8 cellular contexts compared by ENCODE assay signal in genomic region chr11:71929491-71929890, GRCh38. TPM values are rescaled to one million over a fixed set of nuclear protein-coding genes. Genes with fewer than 3 reads are reported as not detected.
DNase-seq lines count a peak whose midpoint lies in the region; ATAC-seq and TF ChIP-seq lines count a peak whose summit lies in the region.

No MANE protein-coding gene starts in this region.

- peak overlapping the region; percentile 95 for H3K4me3 Mint-ChIP-seq in activated CD4-positive, alpha-beta memory T cell treated with anti-CD3 and anti-CD28 coated beads, Interleukin-2, amount 10 ng/mL, durations not matched to agents 7 days and 5 days

- peaks cover 57% of the 10 kb centered on the region for H3K4me1 Mint-ChIP-seq in activated CD4-positive, alpha-beta memory T cell treated with anti-CD3 and anti-CD28 coated beads, Interleukin-2, amount 10 ng/mL, durations not matched to agents 7 days and 5 days

- H3K4me1 ChIP-seq in spleen = peaks cover 18 to 75% (median 49%) of the 10 kb centered on the region in 6 donors

- CTCF ChIA-PET in activated CD4-positive, alpha-beta memory T cell treated with anti-CD3 and anti-CD28 coated beads, Interleukin-2, amount 10 ng/mL, durations not matched to agents 7 days and 5 days (lab: Charles Lee) = interaction anchor here (0.6 to 2.8 kb wide), 6 partner anchors 47 to 500 kb away, joined by 3 to 13 read pairs (median 4); partner anchors contain the start of gene IL18BP

- no peak for TF ChIP-seq CTCF in HFF-Myc (IDR thresholded peaks at IDR 0.05; ENCODE audit: low read depth, low read length, missing control alignments)
- TF ChIP-seq CTCF in spleen (IDR thresholded peaks at IDR 0.05 in 8 of 11, conservative IDR thresholded peaks at IDR 0.05 in 3 of 11) = no peak

- H3K27ac ChIP-seq in spleen = peak overlapping the region in 4 of 8 donors; percentile 90 to 96 (median 95)

- no peaks in the 10 kb centered on the region for H3K9me3 ChIP-seq in spleen

- no peaks in the 10 kb centered on the region for H3K9me3 Mint-ChIP-seq in activated CD4-positive, alpha-beta memory T cell treated with anti-CD3 and anti-CD28 coated beads, Interleukin-2, amount 10 ng/mL, durations not matched to agents 7 days and 5 days

- intact Hi-C loops in spleen (cut with DNase I; ENCODE audit: low total_unique reads) = no loop called here

- ATAC-seq in GM19395 (IDR thresholded peaks at IDR 0.05; ENCODE audit: unreplicated experiment) (no peak), GM18873 (IDR thresholded peaks at IDR 0.05; ENCODE audit: low FRiP score, unreplicated experiment) (no peak)

- POLR2A ChIA-PET in activated CD4-positive, alpha-beta memory T cell treated with anti-CD3 and anti-CD28 coated beads, Interleukin-2, amount 10 ng/mL, durations not matched to agents 7 days and 5 days (lab: Charles Lee) = interaction anchor here (0.8 to 3.6 kb wide), 13 partner anchors 8 to 182 kb away, joined by 3 to 47 read pairs (median 6); partner anchors contain the start of genes ANAPC15 and IL18BP

- 2 to 11% (median 9%) methylated on average over 6 of the region's 6 CpGs for WGBS in spleen, 5 donors

- H3K27me3 Mint-ChIP-seq in activated CD4-positive, alpha-beta memory T cell treated with anti-CD3 and anti-CD28 coated beads, Interleukin-2, amount 10 ng/mL, durations not matched to agents 7 days and 5 days = no peaks in the 10 kb centered on the region

- H3K36me3 ChIP-seq in spleen = peaks cover 0 to 17% (median 6%) of the 10 kb centered on the region in 6 donors

- no peak for TF ChIP-seq POLR2A in spleen (IDR thresholded peaks at IDR 0.05)

- DNase-seq in HFF-Myc (ENCODE audit: extremely low read depth, low read depth) = no peak
- DNase-seq in activated CD4-positive, alpha-beta memory T cell treated with anti-CD3 and anti-CD28 coated beads, Interleukin-2, amount 10 ng/mL, durations not matched to agents 7 days and 5 days = no peak
- DNase-seq in spleen = no peak
- DNase-seq in mucosa of gallbladder (ENCODE audit: low spot score) = no peak
- no peak for DNase-seq in NCI-H2029 (lab: John Stamatoyannopoulos, UW)

- H3K4me3 ChIP-seq in HFF-Myc (replicated peaks; ENCODE audit: low read depth, low read length) (peak overlapping the region; percentile 80), iPS-11a (ENCODE audit: low read depth, low read length) (peak overlapping the region; percentile 96), spleen (peak overlapping the region; percentile 76 to 96 (median 92))

- H3K27me3 ChIP-seq in spleen (replicated peaks in 1 of 7) = no peaks in the 10 kb centered on the region

- peaks cover 16% of the 10 kb centered on the region for H3K36me3 Mint-ChIP-seq in activated CD4-positive, alpha-beta memory T cell treated with anti-CD3 and anti-CD28 coated beads, Interleukin-2, amount 10 ng/mL, durations not matched to agents 7 days and 5 days (ENCODE audit: low read depth)

- peak overlapping the region; percentile 94 for H3K27ac Mint-ChIP-seq in activated CD4-positive, alpha-beta memory T cell treated with anti-CD3 and anti-CD28 coated beads, Interleukin-2, amount 10 ng/mL, durations not matched to agents 7 days and 5 days

RNA-seq across cellular contexts. Expression of gene RNF121, which starts 0.6 kb away (rescaled TPM):
- total RNA-seq in activated CD4-positive, alpha-beta memory T cell treated with anti-CD3 and anti-CD28 coated beads, Interleukin-2, amount 10 ng/mL, durations not matched to agents 7 days and 5 days = 10 to 100 TPM; 25.7 to 28.1 TPM
- total RNA-seq in spleen (10 to 100 TPM; 27.0 to 35.5 (median 29.9) TPM), mucosa of gallbladder (38.7 TPM)
- 10 to 100 TPM in 1 of 3 donors, 1 to 10 TPM in 2; 5.3 to 13.7 (median 6.5) TPM for polyA plus RNA-seq in spleen

RNA-seq across cellular contexts. Expression of gene XNDC1N, which starts 1.1 kb away (rescaled TPM):
- total RNA-seq in activated CD4-positive, alpha-beta memory T cell treated with anti-CD3 and anti-CD28 coated beads, Interleukin-2, amount 10 ng/mL, durations not matched to agents 7 days and 5 days = 10 to 100 TPM; 12.8 to 14.0 TPM
- total RNA-seq in spleen (10 to 100 TPM in 5 of 7 donors, 1 to 10 TPM in 2; 8.5 to 19.2 (median 15.3) TPM), mucosa of gallbladder (11.6 TPM)
- 1 to 10 TPM; 2.5 to 4.5 (median 3.9) TPM for polyA plus RNA-seq in spleen

RNA-seq across cellular contexts. Expression of gene DEFB131B, which starts 51.2 kb away (rescaled TPM):
- not detected for total RNA-seq in activated CD4-positive, alpha-beta memory T cell treated with anti-CD3 and anti-CD28 coated beads, Interleukin-2, amount 10 ng/mL, durations not matched to agents 7 days and 5 days
- total RNA-seq in spleen (not detected), mucosa of gallbladder (not detected)
- polyA plus RNA-seq in spleen = not detected
